In genomic region chr7:29042893-29043292, GRCh38 we compare ENCODE assay signal across 18 cellular contexts.
"Had no signal": no experiment of that assay in that cellular context is flagged by ENCODE, and none has a peak within 500 bp of the region (broad histone marks: within the 10 kb centered on the region; RNA-seq: fewer than 3 reads in every experiment).

No MANE protein-coding gene starts in this region.

- H3K4me1 ChIP-seq: left lung had no signal

- H3K27me3 ChIP-seq: left lung, ovary, spleen, thyroid gland had no signal

- H3K9me3 ChIP-seq: left lung, ovary, spleen, thyroid gland had no signal

- DNase-seq: activated CD4-positive, alpha-beta T cell treated with anti-CD3 and anti-CD28 coated beads, Interleukin-2, amount 10 ng/mL, durations not matched to agents 24 days and 14 days; activated CD8-positive, alpha-beta T cell treated with anti-CD3 and anti-CD28 coated beads for 36 hours; activated naive CD4-positive, alpha-beta T cell; activated naive CD8-positive, alpha-beta T cell treated with anti-CD3 and anti-CD28 coated beads for 36 hours; activated T-cell treated with anti-CD3 and anti-CD28 coated beads, Interleukin-2, amount 50 U/mL, for 1 hour; amniotic stem cell; caudate nucleus; foreskin melanocyte; hypothalamus; kidney; left lung; naive thymus-derived CD4-positive, alpha-beta T cell; ovary; spleen; stimulated activated naive B cell treated with anti-CD40 and anti-IgM and Interleukin-4, amounts not matched to agents 10 μg/mL and 1 μg/mL and 100 μg/mL, for 72 hours; T-cell had no signal

- H3K36me3 ChIP-seq: left lung, ovary, spleen, thyroid gland had no signal

- H3K4me3 ChIP-seq: left lung, ovary, spleen, thyroid gland had no signal

- H3K27ac ChIP-seq: left lung, ovary, spleen, thyroid gland had no signal

- ATAC-seq: activated CD8-positive, alpha-beta T cell treated with anti-CD3 and anti-CD28 coated beads for 36 hours; activated T-helper 17 cell treated with anti-CD3 and anti-CD28 coated beads, Interleukin-2, amount 50 U/mL, for 72 hours; left lung; naive thymus-derived CD4-positive, alpha-beta T cell; stimulated activated naive B cell treated with anti-CD40 and anti-IgM and Interleukin-4, amounts not matched to agents 10 μg/mL and 1 μg/mL and 100 μg/mL, for 72 hours; T-cell had no signal
